21 cellular contexts compared by ENCODE assay signal in the genomic region with DNA sequence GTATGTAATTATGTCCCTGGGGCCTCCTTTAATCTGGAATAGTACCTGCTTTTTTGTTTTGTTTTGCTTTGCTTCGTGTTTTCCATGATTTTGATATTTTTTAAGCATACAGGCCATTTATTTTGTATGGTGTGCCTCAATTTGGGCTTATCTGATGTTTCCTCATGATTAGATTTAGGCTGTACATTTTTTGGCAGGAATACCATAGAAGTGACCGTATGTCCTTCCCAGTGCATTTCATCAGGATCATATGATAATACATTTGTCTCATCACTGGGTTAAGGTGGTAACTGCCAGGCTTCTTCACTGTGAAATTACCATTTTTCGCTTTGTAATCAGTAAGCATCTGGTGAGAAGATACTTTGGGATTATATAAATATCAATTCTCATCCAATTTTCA.
DNase-seq lines count a peak whose midpoint lies in the region; ATAC-seq, FAIRE-seq and TF ChIP-seq lines count a peak whose summit lies in the region.
"Had no signal": no experiment of that assay in that cellular context is flagged by ENCODE, and none has a peak within 500 bp of the region (broad histone marks: within the 10 kb centered on the region; RNA-seq: fewer than 3 reads in every experiment).

No MANE protein-coding gene starts in this region.

- FAIRE-seq in GM19239 (lab: Jason Lieb, UNC) = peak; percentile 68
- FAIRE-seq: D721Med, G401.6, GM12891 had no signal

- H3K4me3 ChIP-seq in HEK293 (ENCODE audit: low read depth, low read length) = no peak overlapping the region
- H3K4me3 ChIP-seq in subcutaneous abdominal adipose tissue (ENCODE audit: low read depth in 1 of 5, low read length in 5 of 5) = no peak overlapping the region
- H3K4me3 ChIP-seq in PC-9 = no peak overlapping the region
- H3K4me3 ChIP-seq: BLaER1 treated with 17β-estradiol and CSF1 and Interleukin-3, amounts not matched to agents 10 nM and 100 nM had no signal

- H3K4me1 Mint-ChIP-seq in activated naive CD8-positive, alpha-beta T cell treated with anti-CD3 and anti-CD28 coated beads, Interleukin-2, amount 50 U/mL, for 24 hours = peaks cover 15% of the 10 kb centered on the region

- DNase-seq in GM19239 (ENCODE audit: insufficient read length, low spot score) = no peak
- DNase-seq in PC-9 = no peak
- DNase-seq in activated naive CD8-positive, alpha-beta T cell treated with anti-CD3 and anti-CD28 coated beads, Interleukin-2, amount 50 U/mL, for 24 hours = no peak
- DNase-seq: 8988T; AML-193; Caco-2; Calu3; CD4-positive, alpha-beta T cell; CD8-positive, alpha-beta T cell; DMS79 treated with DMSO at 0.1 percent for 48 hours; GF-D8 had no signal

- no peaks in the 10 kb centered on the region; the same call in 1 of the 2 replicates for H3K4me1 ChIP-seq in HEK293 (ENCODE audit: control insufficient read depth, insufficient read depth, low read length)
- peaks cover 3 to 49% (median 20%) of the 10 kb centered on the region in 5 donors for H3K4me1 ChIP-seq in subcutaneous abdominal adipose tissue (ENCODE audit: control insufficient read depth in 5 of 5, insufficient read depth in 5 of 5, low read length in 5 of 5)
- H3K4me1 ChIP-seq in PC-9 (replicated peaks; ENCODE audit: insufficient read depth) = no peaks in the 10 kb centered on the region
- H3K4me1 ChIP-seq: BLaER1 treated with 17β-estradiol and CSF1 and Interleukin-3, amounts not matched to agents 10 nM and 100 nM; Caco-2 had no signal

- H3K9me2 ChIP-seq in PC-9 (ENCODE audit: insufficient read depth) = no peaks in the 10 kb centered on the region

- H2AFZ ChIP-seq in PC-9 = no peak overlapping the region

- no peaks in the 10 kb centered on the region for H3K27me3 Mint-ChIP-seq in activated naive CD8-positive, alpha-beta T cell treated with anti-CD3 and anti-CD28 coated beads, Interleukin-2, amount 50 U/mL, for 24 hours
- H3K27me3 Mint-ChIP-seq: B cell; CD4-positive, alpha-beta T cell had no signal

- H4K20me1 ChIP-seq in PC-9 (ENCODE audit: insufficient read depth) = no peaks in the 10 kb centered on the region
- H4K20me1 ChIP-seq: BLaER1 treated with 17β-estradiol and CSF1 and Interleukin-3, amounts not matched to agents 10 nM and 100 nM had no signal

- H3K9me3 ChIP-seq in HEK293 (ENCODE audit: control insufficient read depth, insufficient read depth, low read depth, low read length) (no peaks in the 10 kb centered on the region), subcutaneous abdominal adipose tissue (ENCODE audit: control insufficient read depth in 5 of 5, low read length in 5 of 5) (no peaks in the 10 kb centered on the region), PC-9 (ENCODE audit: insufficient read depth, low read depth) (no peaks in the 10 kb centered on the region)
- H3K9me3 ChIP-seq: Caco-2 had no signal

- no peak overlapping the region for H3K27ac Mint-ChIP-seq in activated naive CD8-positive, alpha-beta T cell treated with anti-CD3 and anti-CD28 coated beads, Interleukin-2, amount 50 U/mL, for 24 hours
- H3K27ac Mint-ChIP-seq: B cell; CD4-positive, alpha-beta T cell; CD8-positive, alpha-beta T cell had no signal

- H3K27me3 ChIP-seq in subcutaneous abdominal adipose tissue (ENCODE audit: control insufficient read depth in 5 of 5, insufficient read depth in 4 of 5, low read length in 5 of 5) = no peaks in the 10 kb centered on the region
- no peaks in the 10 kb centered on the region for H3K27me3 ChIP-seq in PC-9 (ENCODE audit: insufficient read depth, low read depth)
- H3K27me3 ChIP-seq: BLaER1 treated with 17β-estradiol and CSF1 and Interleukin-3, amounts not matched to agents 10 nM and 100 nM had no signal

- CTCF ChIA-PET in HEK293 (lab: Yijun Ruan, JAX) (no interaction called here), PC-9 (lab: Charles Lee) (interaction anchor here (0.6 kb wide), 2 partner anchors 11 to 726 kb away, joined by 3 to 4 read pairs; no protein-coding TSS in a partner anchor)

- intact Hi-C loops in PC-9 (cut with micrococcal nuclease; ENCODE audit: unreplicated experiment) = no loop called here

- H3K9ac ChIP-seq in subcutaneous abdominal adipose tissue (ENCODE audit: low read length in 5 of 5) = no peak overlapping the region
- H3K9ac ChIP-seq: BLaER1 treated with 17β-estradiol and CSF1 and Interleukin-3, amounts not matched to agents 10 nM and 100 nM had no signal

- H3K36me3 ChIP-seq in HEK293 (ENCODE audit: control insufficient read depth in 2 of 2, insufficient read depth in 1 of 2, low read length in 2 of 2) = peaks cover 2 to 6% of the 10 kb centered on the region in 2 experiments; a peak in 1 of 3 replicates
- peaks cover 0 to 15% (median 8%) of the 10 kb centered on the region in 5 donors for H3K36me3 ChIP-seq in subcutaneous abdominal adipose tissue (ENCODE audit: control insufficient read depth in 5 of 5, insufficient read depth in 5 of 5, low read length in 5 of 5)
- H3K36me3 ChIP-seq in PC-9 (ENCODE audit: low read depth) = peaks cover 9% of the 10 kb centered on the region

- no peaks in the 10 kb centered on the region for H3K79me2 ChIP-seq in PC-9 (ENCODE audit: low read depth)

- ATAC-seq in SK-N-SH treated with all-trans-retinoic acid at 6 μM for 48 hours (no peak), HG02938 (IDR thresholded peaks at IDR 0.05; ENCODE audit: unreplicated experiment) (no peak)
- no peak for ATAC-seq in activated naive CD8-positive, alpha-beta T cell treated with anti-CD3 and anti-CD28 coated beads, Interleukin-2, amount 50 U/mL, for 24 hours
- ATAC-seq: CD8-positive, alpha-beta T cell had no signal

- H3K27ac ChIP-seq in HEK293 (ENCODE audit: extremely low read depth, low read depth, low read length) (no peak overlapping the region), subcutaneous abdominal adipose tissue (ENCODE audit: low read depth, low read length) (peak overlapping the region; percentile 81), PC-9 (no peak overlapping the region)
- H3K27ac ChIP-seq: BLaER1 treated with 17β-estradiol and CSF1 and Interleukin-3, amounts not matched to agents 10 nM and 100 nM; C4-2B had no signal

- no peak for TF ChIP-seq CTCF in HEK293 (tag by site-specific recombination; IDR thresholded peaks at IDR 0.05)
- no peak for TF ChIP-seq CTCF in PC-9 (conservative IDR thresholded peaks at IDR 0.05)

- no peaks in the 10 kb centered on the region for H3K9me3 Mint-ChIP-seq in activated naive CD8-positive, alpha-beta T cell treated with anti-CD3 and anti-CD28 coated beads, Interleukin-2, amount 50 U/mL, for 24 hours
- H3K9me3 Mint-ChIP-seq: CD4-positive, alpha-beta T cell; CD8-positive, alpha-beta T cell had no signal

- BruUV-seq in PC-9 (replicated peaks; lab: Mats Ljungman, UMichigan) = no TSS peak

- no peak overlapping the region for H3K4me2 ChIP-seq in PC-9
- H3K4me2 ChIP-seq: BLaER1 treated with 17β-estradiol and CSF1 and Interleukin-3, amounts not matched to agents 10 nM and 100 nM had no signal

- POLR2A ChIA-PET in HEK293 (lab: Yijun Ruan, JAX) = no interaction called here
- POLR2A ChIA-PET in PC-9 (lab: Charles Lee; ENCODE audit: unreplicated experiment) = no interaction called here

- no peak overlapping the region for H3K4me3 Mint-ChIP-seq in activated naive CD8-positive, alpha-beta T cell treated with anti-CD3 and anti-CD28 coated beads, Interleukin-2, amount 50 U/mL, for 24 hours
- H3K4me3 Mint-ChIP-seq: B cell; CD4-positive, alpha-beta T cell; CD8-positive, alpha-beta T cell had no signal

- H3F3A ChIP-seq in PC-9 (ENCODE audit: insufficient read depth, low read depth) = no peaks in the 10 kb centered on the region

- peaks cover 18% of the 10 kb centered on the region for H3K36me3 Mint-ChIP-seq in activated naive CD8-positive, alpha-beta T cell treated with anti-CD3 and anti-CD28 coated beads, Interleukin-2, amount 50 U/mL, for 24 hours (ENCODE audit: low read depth)

TF ChIP-seq in HEK293, 187 proteins besides CTCF, POLR2A, EP300 and RAD21:
- no peak for TF ChIP-seq ZNF473 (tag by site-specific recombination; IDR thresholded peaks at IDR 0.05)
- TF ChIP-seq RBAK (tag by site-specific recombination; IDR thresholded peaks at IDR 0.05) = no peak
- 0 out of 2 replicates have a peak, but pooled peaks have one; percentile 52 for TF ChIP-seq PRDM6 (tag by site-specific recombination; IDR thresholded peaks at IDR 0.05)
- TF ChIP-seq ZNF555 (tag by site-specific recombination; conservative IDR thresholded peaks at IDR 0.05) = no peak

TF ChIP-seq in SK-N-SH treated with all-trans-retinoic acid at 6 μM for 48 hours, 23 proteins besides CTCF, POLR2A, EP300 and RAD21:
- TF ChIP-seq OSR1 (CRISPR knock-in tag; IDR thresholded peaks at IDR 0.05) = no peak
- peak; percentile 76 for TF ChIP-seq ZNF70 (CRISPR knock-in tag; IDR thresholded peaks at IDR 0.05)
- TF ChIP-seq, protein P1, sequence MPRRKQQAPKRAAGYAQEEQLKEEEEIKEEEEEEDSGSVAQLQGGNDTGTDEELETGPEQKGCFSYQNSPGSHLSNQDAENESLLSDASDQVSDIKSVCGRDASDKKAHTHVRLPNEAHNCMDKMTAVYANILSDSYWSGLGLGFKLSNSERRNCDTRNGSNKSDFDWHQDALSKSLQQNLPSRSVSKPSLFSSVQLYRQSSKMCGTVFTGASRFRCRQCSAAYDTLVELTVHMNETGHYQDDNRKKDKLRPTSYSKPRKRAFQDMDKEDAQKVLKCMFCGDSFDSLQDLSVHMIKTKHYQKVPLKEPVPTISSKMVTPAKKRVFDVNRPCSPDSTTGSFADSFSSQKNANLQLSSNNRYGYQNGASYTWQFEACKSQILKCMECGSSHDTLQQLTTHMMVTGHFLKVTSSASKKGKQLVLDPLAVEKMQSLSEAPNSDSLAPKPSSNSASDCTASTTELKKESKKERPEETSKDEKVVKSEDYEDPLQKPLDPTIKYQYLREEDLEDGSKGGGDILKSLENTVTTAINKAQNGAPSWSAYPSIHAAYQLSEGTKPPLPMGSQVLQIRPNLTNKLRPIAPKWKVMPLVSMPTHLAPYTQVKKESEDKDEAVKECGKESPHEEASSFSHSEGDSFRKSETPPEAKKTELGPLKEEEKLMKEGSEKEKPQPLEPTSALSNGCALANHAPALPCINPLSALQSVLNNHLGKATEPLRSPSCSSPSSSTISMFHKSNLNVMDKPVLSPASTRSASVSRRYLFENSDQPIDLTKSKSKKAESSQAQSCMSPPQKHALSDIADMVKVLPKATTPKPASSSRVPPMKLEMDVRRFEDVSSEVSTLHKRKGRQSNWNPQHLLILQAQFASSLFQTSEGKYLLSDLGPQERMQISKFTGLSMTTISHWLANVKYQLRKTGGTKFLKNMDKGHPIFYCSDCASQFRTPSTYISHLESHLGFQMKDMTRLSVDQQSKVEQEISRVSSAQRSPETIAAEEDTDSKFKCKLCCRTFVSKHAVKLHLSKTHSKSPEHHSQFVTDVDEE (CRISPR knock-in tag; IDR thresholded peaks at IDR 0.05) = peak; percentile 69; the same call in 1 of the 2 replicates
- peak; percentile 14; the same call in 1 of the 2 replicates for TF ChIP-seq TCF4 (CRISPR knock-in tag; IDR thresholded peaks at IDR 0.05; ENCODE audit: borderline replicate concordance)
- no peak for TF ChIP-seq PPARA (CRISPR knock-in tag; IDR thresholded peaks at IDR 0.05; ENCODE audit: borderline replicate concordance)
